Comparison of ENCODE assay signal across 8 cellular contexts in the genomic region with DNA sequence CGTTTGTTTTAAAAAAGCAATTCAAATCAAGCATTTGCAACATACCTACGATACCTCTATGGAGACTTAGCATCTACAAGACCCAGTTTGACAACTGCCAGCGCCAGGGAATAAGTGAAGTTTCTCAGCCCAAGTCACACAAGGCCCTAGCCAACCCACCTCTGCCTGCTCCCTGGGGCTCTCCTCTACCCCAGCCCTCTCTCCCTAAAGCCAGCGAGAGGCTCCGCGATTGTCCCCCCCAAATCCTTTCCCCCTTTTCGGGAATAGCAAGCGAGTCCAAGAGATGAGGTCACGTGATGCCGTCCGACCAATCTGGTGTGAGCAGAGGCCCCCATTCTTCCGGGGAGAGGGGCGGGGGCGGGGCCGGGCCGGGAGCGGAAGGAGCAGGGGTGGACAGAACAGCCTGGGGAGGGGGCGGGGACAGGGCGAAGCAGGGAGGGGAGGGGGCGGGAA.
DNase-seq lines count a peak whose midpoint lies in the region; ATAC-seq, FAIRE-seq and TF ChIP-seq lines count a peak whose summit lies in the region.

No MANE protein-coding gene starts in this region.

- H3K27ac ChIP-seq in A549 (peak overlapping the region; percentile 66 to 87), ectodermal cell (ENCODE audit: insufficient read depth, low read depth, low read length, poor library complexity, severe bottlenecking) (no peak overlapping the region), lower lobe of right lung (peak overlapping the region; percentile 71)

- TF ChIP-seq CTCF in A549 (IDR thresholded peaks at IDR 0.05) (no peak), lower lobe of right lung (IDR thresholded peaks at IDR 0.05) (no peak)
- no peak for TF ChIP-seq CTCF in activated CD8-positive, alpha-beta T cell treated with anti-CD3 and anti-CD28 coated beads for 36 hours (IDR thresholded peaks at IDR 0.05)

- WGBS in A549 (ENCODE audit: missing lambda C conversion rate) = 11% methylated on average over 6 of the region's 20 CpGs
- WGBS in ectodermal cell, 2 experiments = 2 to 4% methylated on average over 15 of the region's 20 CpGs

- H3K4me3 ChIP-seq in A549 (peak overlapping the region; percentile 73), ectodermal cell (ENCODE audit: insufficient read depth, low read depth, low read length) (peak overlapping the region; percentile 42), lower lobe of right lung (peak overlapping the region; percentile 75)

- no peaks in the 10 kb centered on the region for H3K27me3 ChIP-seq in ectodermal cell (ENCODE audit: control insufficient read depth, insufficient read depth, low read length, poor library complexity, severe bottlenecking)
- H3K27me3 ChIP-seq in lower lobe of right lung (ENCODE audit: low read depth) = no peaks in the 10 kb centered on the region

- no peaks in the 10 kb centered on the region for H3K4me1 ChIP-seq in A549
- H3K4me1 ChIP-seq in ectodermal cell (ENCODE audit: control insufficient read depth, insufficient read depth, low read length) = no peaks in the 10 kb centered on the region
- H3K4me1 ChIP-seq in lower lobe of right lung = peaks cover 16% of the 10 kb centered on the region

- peak overlapping the region; percentile 89 for H3K27ac Mint-ChIP-seq in activated CD8-positive, alpha-beta T cell treated with anti-CD3 and anti-CD28 coated beads for 36 hours

- H3K4me3 Mint-ChIP-seq in activated CD8-positive, alpha-beta T cell treated with anti-CD3 and anti-CD28 coated beads for 36 hours = peak overlapping the region; percentile 83

- H3K36me3 Mint-ChIP-seq in activated CD8-positive, alpha-beta T cell treated with anti-CD3 and anti-CD28 coated beads for 36 hours (ENCODE audit: low read depth) = no peaks in the 10 kb centered on the region

- peak overlapping the region; percentile 82 for H3K4me2 ChIP-seq in A549

- no peak for TF ChIP-seq POLR2A in A549 (IDR thresholded peaks at IDR 0.05; ENCODE audit: low read length)

- intact Hi-C loops in activated CD8-positive, alpha-beta T cell treated with anti-CD3 and anti-CD28 coated beads for 36 hours (cut with micrococcal nuclease) = no loop called here
- intact Hi-C loops in lower lobe of right lung (cut with DNase I) = no loop called here

- TF ChIP-seq EP300 in A549 (IDR thresholded peaks at IDR 0.05) = no peak

- ATAC-seq in A549 (peak; percentile 89 to 94), GM18868 (IDR thresholded peaks at IDR 0.05; ENCODE audit: unreplicated experiment) (peak; percentile 76), HG03103 (IDR thresholded peaks at IDR 0.05; ENCODE audit: low read depth, unreplicated experiment) (peak; percentile 85), lower lobe of right lung (peak; percentile 95 to 96)
- ATAC-seq in activated CD8-positive, alpha-beta T cell treated with anti-CD3 and anti-CD28 coated beads for 36 hours = peak; percentile 96

- POLR2A ChIA-PET in A549 (lab: Yijun Ruan, JAX) = no interaction called here
- POLR2A ChIA-PET in activated CD8-positive, alpha-beta T cell treated with anti-CD3 and anti-CD28 coated beads for 36 hours (lab: Charles Lee) = no interaction called here

- H3K9me3 ChIP-seq in A549 (no peaks in the 10 kb centered on the region), ectodermal cell (ENCODE audit: control insufficient read depth, low read length) (no peaks in the 10 kb centered on the region), lower lobe of right lung (no peaks in the 10 kb centered on the region)

- no peaks in the 10 kb centered on the region for H3K9me3 Mint-ChIP-seq in activated CD8-positive, alpha-beta T cell treated with anti-CD3 and anti-CD28 coated beads for 36 hours

- peak; percentile 79 to 86 for DNase-seq in A549 (ENCODE audit: low read depth in 1 of 2, low spot score in 1 of 2)
- peak; percentile 69 for DNase-seq in NCI-H510A treated with DMSO at 0.1 percent for 48 hours (lab: John Stamatoyannopoulos, UW)
- peak; percentile 88 for DNase-seq in activated CD8-positive, alpha-beta T cell treated with anti-CD3 and anti-CD28 coated beads for 36 hours
- DNase-seq in lower lobe of right lung = peak; percentile 94
- peak; percentile 73 to 81 for DNase-seq in stimulated activated CD4-positive, alpha-beta T cell treated with anti-CD3 and anti-CD28 coated beads, Interleukin-4, amount 100 ng/mL, for 48 hours (ENCODE audit: low read depth in 2 of 2)

- FAIRE-seq in A549 (lab: Jason Lieb, UNC) = no peak

- CTCF ChIA-PET in A549 (lab: Yijun Ruan, JAX) = interaction anchor here (0.6 to 1.3 kb wide), 2 partner anchors 9 to 1007 kb away, joined by 3 to 5 read pairs; no protein-coding TSS in a partner anchor
- CTCF ChIA-PET in activated CD8-positive, alpha-beta T cell treated with anti-CD3 and anti-CD28 coated beads for 36 hours (lab: Charles Lee) = interaction anchor here (1.2 kb wide), 1 partner anchor 9 kb away, joined by 3 read pairs; no protein-coding TSS in a partner anchor

- H3K36me3 ChIP-seq in ectodermal cell (ENCODE audit: control insufficient read depth, insufficient read depth, low read length) = no peaks in the 10 kb centered on the region
- H3K36me3 ChIP-seq in lower lobe of right lung = no peaks in the 10 kb centered on the region

- H3K4me1 Mint-ChIP-seq in activated CD8-positive, alpha-beta T cell treated with anti-CD3 and anti-CD28 coated beads for 36 hours (ENCODE audit: low read depth) = peaks cover 7% of the 10 kb centered on the region

- H3K27me3 Mint-ChIP-seq in activated CD8-positive, alpha-beta T cell treated with anti-CD3 and anti-CD28 coated beads for 36 hours = no peaks in the 10 kb centered on the region

- TF ChIP-seq RAD21 in A549 (conservative IDR thresholded peaks at IDR 0.05 in 1 of 2, IDR thresholded peaks at IDR 0.05 in 1 of 2) = no peak

TF ChIP-seq in A549, 52 proteins besides CTCF, POLR2A, EP300 and RAD21:
- TF ChIP-seq, protein P1, sequence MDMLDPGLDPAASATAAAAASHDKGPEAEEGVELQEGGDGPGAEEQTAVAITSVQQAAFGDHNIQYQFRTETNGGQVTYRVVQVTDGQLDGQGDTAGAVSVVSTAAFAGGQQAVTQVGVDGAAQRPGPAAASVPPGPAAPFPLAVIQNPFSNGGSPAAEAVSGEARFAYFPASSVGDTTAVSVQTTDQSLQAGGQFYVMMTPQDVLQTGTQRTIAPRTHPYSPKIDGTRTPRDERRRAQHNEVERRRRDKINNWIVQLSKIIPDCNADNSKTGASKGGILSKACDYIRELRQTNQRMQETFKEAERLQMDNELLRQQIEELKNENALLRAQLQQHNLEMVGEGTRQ (IDR thresholded peaks at IDR 0.05) = peak; percentile 89
- TF ChIP-seq, protein P2, sequence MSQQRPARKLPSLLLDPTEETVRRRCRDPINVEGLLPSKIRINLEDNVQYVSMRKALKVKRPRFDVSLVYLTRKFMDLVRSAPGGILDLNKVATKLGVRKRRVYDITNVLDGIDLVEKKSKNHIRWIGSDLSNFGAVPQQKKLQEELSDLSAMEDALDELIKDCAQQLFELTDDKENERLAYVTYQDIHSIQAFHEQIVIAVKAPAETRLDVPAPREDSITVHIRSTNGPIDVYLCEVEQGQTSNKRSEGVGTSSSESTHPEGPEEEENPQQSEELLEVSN (IDR thresholded peaks at IDR 0.05; ENCODE audit: borderline replicate concordance, low read depth) = no peak
- TF ChIP-seq PHF8 (IDR thresholded peaks at IDR 0.05; ENCODE audit: borderline replicate concordance, low read depth) (peak; percentile 41; the same call in 1 of the 2 replicates), FOSL2 (IDR thresholded peaks at IDR 0.05) (no peak), FOSL2 (CRISPR knock-in tag; IDR thresholded peaks at IDR 0.05) (no peak)
- TF ChIP-seq, protein P3, sequence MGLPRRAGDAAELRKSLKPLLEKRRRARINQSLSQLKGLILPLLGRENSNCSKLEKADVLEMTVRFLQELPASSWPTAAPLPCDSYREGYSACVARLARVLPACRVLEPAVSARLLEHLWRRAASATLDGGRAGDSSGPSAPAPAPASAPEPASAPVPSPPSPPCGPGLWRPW (IDR thresholded peaks at IDR 0.05) = no peak
